16 cellular contexts compared by ENCODE assay signal in the genomic region with DNA sequence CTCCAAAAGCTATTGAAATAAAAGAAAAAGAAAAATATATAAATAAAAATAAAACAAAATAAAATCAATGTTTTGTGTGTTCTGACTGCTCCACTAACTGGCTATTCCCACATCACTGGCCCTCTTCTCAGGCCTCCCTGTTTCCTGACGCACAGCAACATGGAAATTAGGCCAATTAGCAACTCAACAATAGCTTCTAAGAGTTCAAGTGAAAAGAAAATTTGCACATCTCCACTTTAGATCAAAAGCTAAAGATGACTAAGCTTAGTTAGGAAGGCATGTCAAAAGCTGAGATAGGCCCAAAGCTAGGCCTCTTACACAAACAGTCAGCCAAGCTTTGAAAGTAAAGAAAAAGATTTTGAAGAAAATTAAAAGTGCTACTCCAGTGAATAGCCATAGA.
DNase-seq lines count a peak whose midpoint lies in the region; ATAC-seq, FAIRE-seq and TF ChIP-seq lines count a peak whose summit lies in the region.
"Had no signal": no experiment of that assay in that cellular context is flagged by ENCODE, and none has a peak within 500 bp of the region (broad histone marks: within the 10 kb centered on the region; RNA-seq: fewer than 3 reads in every experiment).

No MANE protein-coding gene starts in this region.

- H3K23ac ChIP-seq in H1 (ENCODE audit: insufficient read length) = no peak overlapping the region
- no peak overlapping the region for H3K23ac ChIP-seq in neuronal stem cell (ENCODE audit: low read depth, low read length, poor library complexity)

- H3K79me2 ChIP-seq in H1 (ENCODE audit: control insufficient read depth in 1 of 2, insufficient read depth in 2 of 2, low read length in 2 of 2) = no peaks in the 10 kb centered on the region

- H3K4me3 ChIP-seq in A673 (ENCODE audit: low read depth, low read length, poor library complexity, severe bottlenecking) (no peak overlapping the region), H1 (ENCODE audit: extremely low read depth in 1 of 4, insufficient read depth in 2 of 4, low read depth in 3 of 4, low read length in 4 of 4) (no peak overlapping the region), neuronal stem cell (ENCODE audit: low read length in 2 of 2) (no peak overlapping the region), lower leg skin (ENCODE audit: low read depth, poor library complexity, severe bottlenecking) (no peak overlapping the region), breast epithelium (no peak overlapping the region)
- H3K4me3 ChIP-seq: GM12878 had no signal

- H2BK12ac ChIP-seq in H1 (ENCODE audit: low read depth, low read length) = no peak overlapping the region
- no peak overlapping the region for H2BK12ac ChIP-seq in neuronal stem cell (ENCODE audit: low read length)

- H3K4me2 ChIP-seq in H1 (ENCODE audit: insufficient read depth in 1 of 2, low read depth in 2 of 2, low read length in 2 of 2) = no peak overlapping the region
- H3K4me2 ChIP-seq in neuronal stem cell (ENCODE audit: insufficient read depth, low read length, poor library complexity, severe bottlenecking) = no peak overlapping the region

- H4K91ac ChIP-seq in H1 (replicated peaks; ENCODE audit: insufficient read length, low read length) (no peak overlapping the region), neuronal stem cell (ENCODE audit: low read depth, low read length, poor library complexity) (no peak overlapping the region)

- intact Hi-C loops in A673 (cut with micrococcal nuclease; ENCODE audit: unreplicated experiment) = no loop called here
- intact Hi-C loops in lower leg skin (cut with DNase I; ENCODE audit: low total_unique reads) = no loop called here
- intact Hi-C loops in breast epithelium (cut with DNase I; ENCODE audit: low total_unique reads) = no loop called here

- H3K79me1 ChIP-seq in H1 (ENCODE audit: low read depth, low read length) (no peaks in the 10 kb centered on the region), neuronal stem cell (ENCODE audit: low read depth, low read length) (no peaks in the 10 kb centered on the region)

- BruUV-seq in A673 (replicated peaks; lab: Mats Ljungman, UMichigan) = no TSS peak

- H3K14ac ChIP-seq in H1 (ENCODE audit: insufficient read length) (no peak overlapping the region), neuronal stem cell (ENCODE audit: low read length) (no peak overlapping the region)

- H4K5ac ChIP-seq in H1 (ENCODE audit: insufficient read length, low read depth, low read length) = no peak overlapping the region

- no peaks in the 10 kb centered on the region for H4K20me1 ChIP-seq in H1 (replicated peaks in 1 of 2; ENCODE audit: control insufficient read depth in 1 of 2, insufficient read depth in 2 of 2, low read length in 2 of 2)

- WGBS in H1 (ENCODE audit: extremely low coverage in 1 of 2, insufficient coverage in 1 of 2, insufficient read length in 1 of 2, insufficient replicate concordance in 2 of 2, low coverage in 1 of 2, low lambda C conversion rate in 2 of 2, missing lambda C conversion rate in 1 of 2), 2 experiments = 11% methylated on average over 1 of the region's 1 CpG; no CpG with 5 or more reads in 1 of the 2 experiments
- WGBS in neuronal stem cell (ENCODE audit: extremely low coverage in 2 of 2, insufficient read length in 2 of 2, insufficient replicate concordance in 1 of 2), 2 donors = no CpG with 5 or more reads among the region's 1 CpG
- 72 to 74% methylated on average over 1 of the region's 1 CpG for WGBS in lower leg skin, 2 donors

- H3K9ac ChIP-seq in H1 (replicated peaks in 1 of 4; ENCODE audit: extremely low read depth in 1 of 4, low read depth in 3 of 4, low read length in 3 of 4) (no peak overlapping the region), neuronal stem cell (ENCODE audit: low read depth, low read length, poor library complexity) (no peak overlapping the region)

- H3K9me3 ChIP-seq in A673 (ENCODE audit: low read depth, low read length, poor library complexity, severe bottlenecking) (peaks cover 5% of the 10 kb centered on the region), H1 (ENCODE audit: insufficient read depth in 2 of 2, low read depth in 1 of 2, low read length in 1 of 2) (peaks cover 6 to 7% of the 10 kb centered on the region in 2 experiments; a peak in 2 of 4 replicates), neuronal stem cell (replicated peaks in 1 of 2; ENCODE audit: control insufficient read depth in 2 of 2, insufficient read depth in 1 of 2, low read depth in 1 of 2, low read length in 2 of 2) (peaks cover 0 to 11% of the 10 kb centered on the region in 2 donors), breast epithelium (no peaks in the 10 kb centered on the region)

- H2AK5ac ChIP-seq in H1 (ENCODE audit: low read depth, low read length) (no peak overlapping the region), neuronal stem cell (ENCODE audit: low read depth, low read length) (no peak overlapping the region)

- no peaks in the 10 kb centered on the region for H3K23me2 ChIP-seq in H1 (ENCODE audit: low read depth, low read length)

- peak; percentile 54 for DNase-seq in A673 (ENCODE audit: low spot score)
- peak; percentile 9 for DNase-seq in ELF-1 (ENCODE audit: low read depth, low spot score)
- peak in 1 of 2 experiments; percentile 2 for DNase-seq in H1 (ENCODE audit: low read depth in 1 of 2, low spot score in 2 of 2)
- DNase-seq in neuronal stem cell (ENCODE audit: low spot score) = no peak
- no peak for DNase-seq in lower leg skin (ENCODE audit: low spot score in 2 of 2)
- no peak for DNase-seq in stimulated activated CD4-positive, alpha-beta T cell treated with anti-CD3 and anti-CD28 coated beads, Interleukin-4, amount 100 ng/mL, for 4 hours
- no peak for DNase-seq in breast epithelium (ENCODE audit: low spot score in 2 of 2)
- DNase-seq: Caco-2; CD8-positive, alpha-beta memory T cell; GOT3; HCEC 1CT; HFFc6; KG1 had no signal

- POLR2A ChIA-PET in A673 (lab: Charles Lee; ENCODE audit: low non-redundant PET) = no interaction called here
- POLR2A ChIA-PET in H1 (lab: Charles Lee; ENCODE audit: partially characterized antibody) = interaction anchor here (1.4 kb wide), 1 partner anchor 200 kb away, joined by 4 read pairs; the partner anchor contains the start of gene DUSP6

- H2BK5ac ChIP-seq in H1 (ENCODE audit: low read depth, low read length) (no peak overlapping the region), neuronal stem cell (ENCODE audit: low read length) (no peak overlapping the region)

- no peak for TF ChIP-seq EP300 in H1 (IDR thresholded peaks at IDR 0.05; ENCODE audit: borderline replicate concordance in 1 of 2, low read depth in 2 of 2, low read length in 2 of 2)

- no peak overlapping the region for H3K18ac ChIP-seq in H1 (ENCODE audit: extremely low read depth, low read length)
- no peak overlapping the region for H3K18ac ChIP-seq in neuronal stem cell (ENCODE audit: low read length)

- H3K56ac ChIP-seq in H1 (replicated peaks; ENCODE audit: insufficient read length, low read depth, low read length) = no peak overlapping the region

- no peak for FAIRE-seq in H1 (lab: Jason Lieb, UNC)
- FAIRE-seq: GM12878, GM18507 had no signal

- H3K27ac ChIP-seq in A673 (ENCODE audit: low read depth, low read length, poor library complexity, severe bottlenecking) (no peak overlapping the region), H1 (ENCODE audit: low read depth, low read length) (no peak overlapping the region), neuronal stem cell (replicated peaks; ENCODE audit: low read length) (no peak overlapping the region), breast epithelium (no peak overlapping the region)

- H2AFZ ChIP-seq in H1 (ENCODE audit: low read length) (no peak overlapping the region), neuronal stem cell (ENCODE audit: low read length) (peak overlapping the region; percentile 28)

- H2BK15ac ChIP-seq in H1 (ENCODE audit: low read length) (no peak overlapping the region), neuronal stem cell (ENCODE audit: low read length) (no peak overlapping the region)

- no peak overlapping the region for H4K8ac ChIP-seq in H1 (ENCODE audit: extremely low read depth, insufficient read depth, low read length)
- H4K8ac ChIP-seq in neuronal stem cell (ENCODE audit: low read depth, low read length) = no peak overlapping the region

- H3K4ac ChIP-seq in H1 (replicated peaks; ENCODE audit: insufficient read length, low read depth, low read length) (no peak overlapping the region), neuronal stem cell (ENCODE audit: low read length) (no peak overlapping the region)

- H3K4me1 ChIP-seq in A673 (ENCODE audit: insufficient read depth, low read length, poor library complexity, severe bottlenecking) = peaks cover 25% of the 10 kb centered on the region
- H3K4me1 ChIP-seq in H1 (replicated peaks in 1 of 4; ENCODE audit: control insufficient read depth in 3 of 4, insufficient read depth in 4 of 4, low read length in 3 of 4) = peaks cover 0 to 2% (median 0%) of the 10 kb centered on the region in 4 experiments; a peak in 1 of 7 replicates
- no peaks in the 10 kb centered on the region for H3K4me1 ChIP-seq in neuronal stem cell (ENCODE audit: control insufficient read depth in 2 of 2, insufficient read depth in 1 of 2, low read depth in 1 of 2, low read length in 2 of 2)
- no peaks in the 10 kb centered on the region for H3K4me1 ChIP-seq in breast epithelium
- H3K4me1 ChIP-seq: Caco-2 had no signal

- TF ChIP-seq CTCF in A673 (conservative IDR thresholded peaks at IDR 0.05; ENCODE audit: low read depth, low read length) (no peak), H1 (IDR thresholded peaks at IDR 0.05; ENCODE audit: control extremely low read depth in 1 of 3, insufficient read depth in 1 of 3, low read depth in 1 of 3, low read length in 3 of 3) (no peak), lower leg skin (IDR thresholded peaks at IDR 0.05) (no peak), breast epithelium (IDR thresholded peaks at IDR 0.05) (no peak)

- no peak for TF ChIP-seq RAD21 in H1 (IDR thresholded peaks at IDR 0.05 in 1 of 2, conservative IDR thresholded peaks at IDR 0.05 in 1 of 2; ENCODE audit: low read depth in 2 of 2, low read length in 2 of 2)

- no peak for TF ChIP-seq POLR2A in H1 (IDR thresholded peaks at IDR 0.05; ENCODE audit: control extremely low read depth in 1 of 2, low read depth in 2 of 2, low read length in 2 of 2)
- no peak for TF ChIP-seq POLR2A in lower leg skin (IDR thresholded peaks at IDR 0.05)
- TF ChIP-seq POLR2A in breast epithelium (IDR thresholded peaks at IDR 0.05) = no peak

- CTCF ChIA-PET in A673 (lab: Charles Lee) = interaction anchor here (0.6 kb wide), 1 partner anchor 126 kb away, joined by 3 read pairs; no protein-coding TSS in a partner anchor
- CTCF ChIA-PET in H1 (lab: Charles Lee; ENCODE audit: partially characterized antibody) = interaction anchor here (0.8 to 1.3 kb wide), 5 partner anchors 15 to 152 kb away, joined by 3 to 4 read pairs (median 3); no protein-coding TSS in a partner anchor

- H2BK120ac ChIP-seq in H1 (replicated peaks; ENCODE audit: low read depth, low read length) (no peak overlapping the region), neuronal stem cell (ENCODE audit: low read depth, low read length) (no peak overlapping the region)

- H3K27me3 ChIP-seq in A673 (replicated peaks; ENCODE audit: insufficient read depth, low read depth, low read length, poor library complexity) = no peaks in the 10 kb centered on the region
- peaks cover 0 to 2% (median 0%) of the 10 kb centered on the region in 4 experiments; a peak in 1 of 7 replicates for H3K27me3 ChIP-seq in H1 (replicated peaks in 1 of 4; ENCODE audit: control insufficient read depth in 3 of 4, extremely low read depth in 1 of 4, insufficient read depth in 3 of 4, low read length in 3 of 4)
- no peaks in the 10 kb centered on the region for H3K27me3 ChIP-seq in neuronal stem cell (ENCODE audit: control insufficient read depth in 3 of 3, insufficient read depth in 3 of 3, low read depth in 1 of 3, low read length in 3 of 3)
- no peaks in the 10 kb centered on the region for H3K27me3 ChIP-seq in breast epithelium

- no peak for ATAC-seq in HG02981 (IDR thresholded peaks at IDR 0.05; ENCODE audit: unreplicated experiment)
- ATAC-seq: GM12878 had no signal

- H3K36me3 ChIP-seq in A673 (ENCODE audit: insufficient read depth, low read length, poor library complexity, severe bottlenecking) = no peaks in the 10 kb centered on the region
- no peaks in the 10 kb centered on the region; a peak in 1 of 8 replicates for H3K36me3 ChIP-seq in H1 (ENCODE audit: control insufficient read depth in 2 of 4, insufficient read depth in 4 of 4, low read length in 3 of 4)
- no peaks in the 10 kb centered on the region for H3K36me3 ChIP-seq in neuronal stem cell (replicated peaks in 1 of 2; ENCODE audit: control insufficient read depth in 2 of 2, insufficient read depth in 2 of 2, low read length in 2 of 2)
- no peaks in the 10 kb centered on the region for H3K36me3 ChIP-seq in breast epithelium

- H2BK20ac ChIP-seq in H1 (ENCODE audit: low read length) = no peak overlapping the region

Comparison
In these comparisons a context has a peak if more than half of its experiments do, and no peak if none do; other contexts are left out.
1. DNase-seq: peak in A673 (single experiment) and ELF-1 (single experiment); none in neuronal stem cell (single experiment), lower leg skin (0 of 2), stimulated activated CD4-positive, alpha-beta T cell treated with anti-CD3 and anti-CD28 coated beads, Interleukin-4, amount 100 ng/mL, for 4 hours (0 of 2) and breast epithelium (0 of 2).